20 cellular contexts compared by ENCODE assay signal in genomic region chr5:6819521-6819920, GRCh38.
A peak's percentile ranks its signal among the peaks of the same experiment; 100 is the strongest.
DNase-seq lines count a peak whose midpoint lies in the region; ATAC-seq and TF ChIP-seq lines count a peak whose summit lies in the region.
"Had no signal": no experiment of that assay in that cellular context is flagged by ENCODE, and none has a peak within 500 bp of the region (broad histone marks: within the 10 kb centered on the region; RNA-seq: fewer than 3 reads in every experiment).

No MANE protein-coding gene starts in this region.

- no peaks in the 10 kb centered on the region for H3K79me2 ChIP-seq in Loucy (ENCODE audit: insufficient read depth, low read length)

- no peaks in the 10 kb centered on the region for H3K4me1 ChIP-seq in Loucy (ENCODE audit: insufficient read depth, low read length, poor library complexity, severe bottlenecking)
- H3K4me1 ChIP-seq in body of pancreas, result no peaks in the 10 kb centered on the region
- H3K4me1 ChIP-seq: BE2C, foreskin keratinocyte, SJSA1 had no signal

- WGBS in body of pancreas, 2 donors, result 14 to 20% methylated on average over 6 of the region's 6 CpGs

- H3K27me3 Mint-ChIP-seq in brain, result no peaks in the 10 kb centered on the region
- H3K27me3 Mint-ChIP-seq in nephron progenitor cell (ENCODE audit: low read depth, poor library complexity), result peaks cover 20% of the 10 kb centered on the region

- ATAC-seq in body of pancreas, result no peak
- ATAC-seq: foreskin keratinocyte, left lobe of liver had no signal

- H3K9me2 ChIP-seq in Loucy (replicated peaks; ENCODE audit: low read depth, low read length), result no peaks in the 10 kb centered on the region

- H3K27me3 ChIP-seq in Loucy (ENCODE audit: insufficient read depth, low read length, poor library complexity, severe bottlenecking) (no peaks in the 10 kb centered on the region), body of pancreas (no peaks in the 10 kb centered on the region)
- H3K27me3 ChIP-seq: BE2C, brain microvascular endothelial cell, foreskin keratinocyte, ovary, SJSA1 had no signal

- no peaks in the 10 kb centered on the region for H4K20me1 ChIP-seq in Loucy (ENCODE audit: insufficient read depth, low read length, poor library complexity, severe bottlenecking)

- H3K4me3 Mint-ChIP-seq in brain, result no peak overlapping the region
- no peak overlapping the region for H3K4me3 Mint-ChIP-seq in nephron progenitor cell
- H3K4me3 Mint-ChIP-seq: activated naive CD8-positive, alpha-beta T cell had no signal

- no peak overlapping the region for H3K4me2 ChIP-seq in Loucy (ENCODE audit: low read depth, low read length, poor library complexity, severe bottlenecking)

- H3K4me3 ChIP-seq in GM12864 (ENCODE audit: low read depth, low read length), result no peak overlapping the region
- H3K4me3 ChIP-seq in Loucy (ENCODE audit: low read length, poor library complexity, severe bottlenecking), result no peak overlapping the region
- H3K4me3 ChIP-seq in body of pancreas, result no peak overlapping the region
- H3K4me3 ChIP-seq: ovary, SJSA1, skin epidermis had no signal

- H2AFZ ChIP-seq in Loucy (ENCODE audit: low read length), result no peak overlapping the region

- H3K36me3 Mint-ChIP-seq in brain (no peaks in the 10 kb centered on the region), nephron progenitor cell (ENCODE audit: low read depth) (peaks cover 10% of the 10 kb centered on the region)

- no peaks in the 10 kb centered on the region for H3F3A ChIP-seq in Loucy (ENCODE audit: low read depth)

- H3K9me3 ChIP-seq in Loucy (ENCODE audit: insufficient read depth, low read depth, low read length) (no peaks in the 10 kb centered on the region), body of pancreas (peaks cover 0 to 4% (median 0%) of the 10 kb centered on the region in 3 donors)
- H3K9me3 ChIP-seq: BE2C, SJSA1 had no signal

- H3K36me3 ChIP-seq in Loucy (ENCODE audit: insufficient read depth, low read length) (no peaks in the 10 kb centered on the region), body of pancreas (replicated peaks in 1 of 2; ENCODE audit: insufficient read depth in 1 of 2, low read depth in 2 of 2) (no peaks in the 10 kb centered on the region)
- H3K36me3 ChIP-seq: BE2C, brain microvascular endothelial cell, ovary, SJSA1 had no signal

- TF ChIP-seq POLR2A in body of pancreas (IDR thresholded peaks at IDR 0.05), result no peak

- peak; percentile 20 for TF ChIP-seq CTCF in GM12864 (IDR thresholded peaks at IDR 0.05; ENCODE audit: low read depth, low read length, missing control alignments)
- peak; percentile 34 for TF ChIP-seq CTCF in Loucy (conservative IDR thresholded peaks at IDR 0.05; ENCODE audit: low read length)
- TF ChIP-seq CTCF in brain (conservative IDR thresholded peaks at IDR 0.05), result peak; percentile 31 to 68
- TF ChIP-seq CTCF in nephron progenitor cell (IDR thresholded peaks at IDR 0.05), result peak; percentile 57
- TF ChIP-seq CTCF in body of pancreas (IDR thresholded peaks at IDR 0.05), result peak in 3 of 7 experiments; percentile 20 to 29 (median 25)

- H3K27ac ChIP-seq in body of pancreas, result no peak overlapping the region
- H3K27ac ChIP-seq: brain microvascular endothelial cell, foreskin keratinocyte, ovary, SJSA1, skin epidermis had no signal

- H3K4me1 Mint-ChIP-seq in brain (peaks cover 23% of the 10 kb centered on the region), nephron progenitor cell (peaks cover 43% of the 10 kb centered on the region)

- H3K9me3 Mint-ChIP-seq in brain (peaks cover 2 to 11% (median 9%) of the 10 kb centered on the region in 5 experiments), nephron progenitor cell (peaks cover 27% of the 10 kb centered on the region)

- peak overlapping the region in 1 of 5 experiments; percentile 10 for H3K27ac Mint-ChIP-seq in brain
- no peak overlapping the region for H3K27ac Mint-ChIP-seq in nephron progenitor cell
- H3K27ac Mint-ChIP-seq: activated naive CD8-positive, alpha-beta T cell had no signal

- intact Hi-C loops in body of pancreas (cut with DNase I), result no loop called here
- intact Hi-C loops in posterior vena cava (cut with DNase I), result no loop called here

- no peak overlapping the region for H3K9ac ChIP-seq in Loucy (ENCODE audit: low read depth, low read length, poor library complexity, severe bottlenecking)

- DNase-seq in GM12864 (ENCODE audit: low read depth) (no peak), nephron progenitor cell (peak; percentile 27), body of pancreas (no peak), HUDEP-2 (lab: John Stamatoyannopoulos, UW; ENCODE audit: unreplicated experiment in 76 of 76) (no peak), posterior vena cava (ENCODE audit: low spot score) (no peak)
- DNase-seq: BE2C; brain microvascular endothelial cell; cortex of kidney; foreskin keratinocyte; NCI-H146; NCI-H446; OCI-M1; ovary; stimulated activated CD4-positive, alpha-beta T cell treated with anti-CD3 and anti-CD28 coated beads, Interleukin-4, amount 100 ng/mL, for 24 hours had no signal
